23 cellular contexts compared by ENCODE assay signal in the genomic region with DNA sequence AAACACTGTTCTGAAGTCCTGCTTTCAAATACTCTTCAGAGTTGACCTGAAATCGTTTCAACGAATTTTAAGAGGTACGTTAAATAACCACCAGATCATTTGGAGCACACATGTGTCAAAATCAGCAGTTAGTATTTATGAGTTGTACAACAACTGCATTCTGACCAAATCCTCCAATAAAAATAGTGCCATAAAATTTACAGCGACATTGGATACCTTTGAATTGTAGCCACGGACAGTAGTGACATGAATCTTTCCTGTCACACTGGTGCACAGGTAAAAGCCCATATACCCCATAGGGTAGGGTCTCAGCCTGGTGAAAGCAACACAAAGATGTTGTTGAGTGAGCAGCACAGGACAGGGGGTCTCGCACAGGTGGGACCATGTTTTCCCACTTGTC.
"Had no signal": no experiment of that assay in that cellular context is flagged by ENCODE, and none has a peak within 500 bp of the region (broad histone marks: within the 10 kb centered on the region; RNA-seq: fewer than 3 reads in every experiment).

No MANE protein-coding gene starts in this region.

- DNase-seq: activated B cell treated with CpG ODN at 0.5 μM for 24 hours; activated CD4-positive, alpha-beta T cell treated with anti-CD3 and anti-CD28 coated beads for 1 hour; activated CD4-positive, alpha-beta T cell treated with anti-CD3 and anti-CD28 coated beads, Interleukin-2, amount 10 ng/mL, durations not matched to agents 24 days and 14 days; activated CD4-positive, alpha-beta T cell treated with anti-CD3 and anti-CD28 coated beads, Interleukin-2, amount 50 U/mL, for 48 hours; activated CD8-positive, alpha-beta memory T cell treated with anti-CD3 and anti-CD28 coated beads for 24 hours; activated effector memory CD4-positive, alpha-beta T cell treated with anti-CD3 and anti-CD28 coated beads, Interleukin-2, amount 50 U/mL, for 16 hours; activated naive CD4-positive, alpha-beta T cell treated with Interleukin-2 at 50 U/mL for 16 hours; activated naive CD8-positive, alpha-beta T cell treated with anti-CD3 and anti-CD28 coated beads, Interleukin-2, amount 50 U/mL, for 24 hours; activated T-cell treated with anti-CD3 and anti-CD28 coated beads, Interleukin-2, amount 50 U/mL, for 4 hours; amniotic stem cell; NCI-H1105; NCI-H1436; NCI-H1694 treated with DMSO at 0.1 percent for 48 hours; NCI-H2029 treated with DMSO at 0.1 percent for 48 hours; NCI-H524 treated with DMSO at 0.1 percent for 48 hours; SHP77; T-helper 17 cell; T-helper 9 cell had no signal

- H3K4me2 ChIP-seq: KMS-11 had no signal

- H3K9me3 ChIP-seq: ascending aorta had no signal

- H3K27ac ChIP-seq: ascending aorta, KMS-11 had no signal

- H3K4me3 ChIP-seq: ascending aorta had no signal

- H3K9me3 Mint-ChIP-seq: activated B cell treated with CpG ODN at 0.5 μM for 24 hours; activated CD4-positive, alpha-beta T cell treated with anti-CD3 and anti-CD28 coated beads, Interleukin-2, amount 10 ng/mL, durations not matched to agents 24 days and 14 days; activated naive CD4-positive, alpha-beta T cell treated with anti-CD3 and anti-CD28 coated beads, Interleukin-2, amount 50 U/mL, for 72 hours; activated naive CD8-positive, alpha-beta T cell treated with anti-CD3 and anti-CD28 coated beads, Interleukin-2, amount 50 U/mL, for 24 hours; activated T-cell treated with anti-CD3 and anti-CD28 coated beads, Interleukin-2, amount 50 U/mL, for 4 hours; central memory CD8-positive, alpha-beta T cell had no signal

- H3K9ac ChIP-seq: KMS-11 had no signal

- H3K36me3 Mint-ChIP-seq: brain had no signal

- H3K4me1 ChIP-seq: ascending aorta had no signal

- H3K4me1 Mint-ChIP-seq: activated B cell treated with CpG ODN at 0.5 μM for 24 hours; activated CD4-positive, alpha-beta T cell treated with anti-CD3 and anti-CD28 coated beads, Interleukin-2, amount 10 ng/mL, durations not matched to agents 24 days and 14 days; central memory CD8-positive, alpha-beta T cell had no signal

- H3K4me3 Mint-ChIP-seq: activated B cell treated with CpG ODN at 0.5 μM for 24 hours; activated CD4-positive, alpha-beta T cell treated with anti-CD3 and anti-CD28 coated beads, Interleukin-2, amount 10 ng/mL, durations not matched to agents 24 days and 14 days; activated naive CD8-positive, alpha-beta T cell treated with anti-CD3 and anti-CD28 coated beads, Interleukin-2, amount 50 U/mL, for 24 hours; activated T-cell treated with anti-CD3 and anti-CD28 coated beads, Interleukin-2, amount 50 U/mL, for 4 hours; brain; central memory CD8-positive, alpha-beta T cell; T-helper 17 cell had no signal

- H3K27me3 Mint-ChIP-seq: activated B cell treated with CpG ODN at 0.5 μM for 24 hours; activated CD4-positive, alpha-beta T cell treated with anti-CD3 and anti-CD28 coated beads, Interleukin-2, amount 10 ng/mL, durations not matched to agents 24 days and 14 days; activated naive CD8-positive, alpha-beta T cell treated with anti-CD3 and anti-CD28 coated beads, Interleukin-2, amount 50 U/mL, for 24 hours; brain; central memory CD8-positive, alpha-beta T cell; T-helper 17 cell had no signal

- H3K36me3 ChIP-seq: ascending aorta had no signal

- H3K27ac Mint-ChIP-seq: activated B cell treated with CpG ODN at 0.5 μM for 24 hours; activated CD4-positive, alpha-beta T cell treated with anti-CD3 and anti-CD28 coated beads, Interleukin-2, amount 10 ng/mL, durations not matched to agents 24 days and 14 days; activated naive CD4-positive, alpha-beta T cell treated with anti-CD3 and anti-CD28 coated beads, Interleukin-2, amount 50 U/mL, for 72 hours; activated naive CD8-positive, alpha-beta T cell treated with anti-CD3 and anti-CD28 coated beads, Interleukin-2, amount 50 U/mL, for 24 hours; brain; T-helper 17 cell had no signal

- ATAC-seq: activated naive CD4-positive, alpha-beta T cell treated with anti-CD3 and anti-CD28 coated beads, Interleukin-2, amount 50 U/mL, for 72 hours; activated naive CD8-positive, alpha-beta T cell treated with anti-CD3 and anti-CD28 coated beads, Interleukin-2, amount 50 U/mL, for 24 hours; activated T-cell treated with anti-CD3 and anti-CD28 coated beads, Interleukin-2, amount 50 U/mL, for 4 hours; T-helper 17 cell had no signal

- H3K27me3 ChIP-seq: ascending aorta had no signal
